In genomic region chr20:32362924-32363364, GRCh38 we compare ENCODE assay signal across 1 cellular context.
TF ChIP-seq lines count a peak whose summit lies in the region.

No MANE protein-coding gene starts in this region.

TF ChIP-seq in K562, 482 proteins besides CTCF, POLR2A, EP300 and RAD21:
- TF ChIP-seq MEF2A (IDR thresholded peaks at IDR 0.05; ENCODE audit: control insufficient read depth, low read depth, low read length): no peak
- peak; percentile 77 for TF ChIP-seq ZNF316 (IDR thresholded peaks at IDR 0.05)
- TF ChIP-seq C11orf30 (IDR thresholded peaks at IDR 0.05; ENCODE audit: low read depth): peak; percentile 15; the same call in 1 of the 2 replicates
- TF ChIP-seq, protein P1, sequence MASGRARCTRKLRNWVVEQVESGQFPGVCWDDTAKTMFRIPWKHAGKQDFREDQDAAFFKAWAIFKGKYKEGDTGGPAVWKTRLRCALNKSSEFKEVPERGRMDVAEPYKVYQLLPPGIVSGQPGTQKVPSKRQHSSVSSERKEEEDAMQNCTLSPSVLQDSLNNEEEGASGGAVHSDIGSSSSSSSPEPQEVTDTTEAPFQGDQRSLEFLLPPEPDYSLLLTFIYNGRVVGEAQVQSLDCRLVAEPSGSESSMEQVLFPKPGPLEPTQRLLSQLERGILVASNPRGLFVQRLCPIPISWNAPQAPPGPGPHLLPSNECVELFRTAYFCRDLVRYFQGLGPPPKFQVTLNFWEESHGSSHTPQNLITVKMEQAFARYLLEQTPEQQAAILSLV (tag; IDR thresholded peaks at IDR 0.05): no peak
- TF ChIP-seq ZNF280B (CRISPR knock-in tag; IDR thresholded peaks at IDR 0.05): no peak
- no peak for TF ChIP-seq ZKSCAN8 (CRISPR knock-in tag; IDR thresholded peaks at IDR 0.05)
